In the genomic region with DNA sequence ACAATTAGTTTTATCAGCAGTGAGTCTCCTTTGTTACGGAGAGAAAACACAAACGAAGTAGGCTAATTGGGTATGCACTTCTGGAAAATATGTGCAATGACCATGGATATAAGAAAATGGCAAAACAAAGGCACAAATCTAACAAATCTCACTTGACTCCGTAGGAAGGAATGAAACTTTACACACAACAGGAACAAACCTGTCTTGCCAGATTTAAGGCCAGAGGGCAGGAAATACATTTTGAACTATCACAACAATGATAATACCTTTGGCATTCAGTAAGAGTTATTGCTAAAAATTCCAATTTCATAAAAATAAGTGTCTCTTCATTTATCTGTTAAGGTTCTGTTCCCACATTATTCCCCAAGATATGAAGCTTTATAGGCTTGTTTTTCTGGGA, we compare ENCODE assay signal across 19 cellular contexts.
"Had no signal": no experiment of that assay in that cellular context is flagged by ENCODE, and none has a peak within 500 bp of the region (broad histone marks: within the 10 kb centered on the region; RNA-seq: fewer than 3 reads in every experiment).

No MANE protein-coding gene starts in this region.

- H3K4me3 Mint-ChIP-seq: activated CD4-positive, alpha-beta memory T cell treated with anti-CD3 and anti-CD28 coated beads for 36 hours; activated CD8-positive, alpha-beta memory T cell treated with anti-CD3 and anti-CD28 coated beads, Interleukin-2, amount 10 ng/mL, durations not matched to agents 7 days and 5 days; activated naive CD4-positive, alpha-beta T cell treated with anti-CD3 and anti-CD28 coated beads, Interleukin-2, amount 10 ng/mL, durations not matched to agents 7 days and 5 days; memory B cell; naive thymus-derived CD8-positive, alpha-beta T cell; T-cell had no signal

- H3K27me3 ChIP-seq: pancreas, sigmoid colon, stomach had no signal

- H3K27ac ChIP-seq: coronary artery, left ventricle myocardium inferior, pancreas, sigmoid colon, stomach, thoracic aorta had no signal

- H3K27ac Mint-ChIP-seq: activated CD4-positive, alpha-beta memory T cell treated with anti-CD3 and anti-CD28 coated beads for 36 hours; activated CD8-positive, alpha-beta memory T cell treated with anti-CD3 and anti-CD28 coated beads, Interleukin-2, amount 10 ng/mL, durations not matched to agents 7 days and 5 days; activated naive CD4-positive, alpha-beta T cell treated with anti-CD3 and anti-CD28 coated beads, Interleukin-2, amount 10 ng/mL, durations not matched to agents 7 days and 5 days; activated T-helper 2 cell treated with anti-CD3 and anti-CD28 coated beads, Interferon-gamma antibody, Interleukin-2, Interleukin-4, amounts not matched to agents 10 μg/mL and 5 μg/mL and 100 μg/mL, durations not matched to agents 14 hours and 24 hours and 36 hours; memory B cell; T-cell had no signal

- DNase-seq: activated CD4-positive, alpha-beta memory T cell treated with anti-CD3 and anti-CD28 coated beads for 36 hours; activated CD8-positive, alpha-beta memory T cell treated with anti-CD3 and anti-CD28 coated beads, Interleukin-2, amount 10 ng/mL, durations not matched to agents 7 days and 5 days; activated naive CD4-positive, alpha-beta T cell treated with anti-CD3 and anti-CD28 coated beads, Interleukin-2, amount 10 ng/mL, durations not matched to agents 7 days and 5 days; activated T-cell treated with anti-CD3 and anti-CD28 coated beads, Interleukin-2, amount 50 U/mL, for 1 hour; caudate nucleus; effector CD8-positive, alpha-beta T cell; erythroblast; left ventricle myocardium inferior; naive thymus-derived CD8-positive, alpha-beta T cell; pancreas; sigmoid colon; stimulated activated CD4-positive, alpha-beta T cell treated with anti-CD3 and anti-CD28 coated beads, Interleukin-12 subunit alpha, Interleukin-12 subunit beta, amount 100 ng/mL, for 4 hours; stimulated activated CD4-positive, alpha-beta T cell treated with anti-CD3 and anti-CD28 coated beads, Interleukin-2, amount 100 ng/mL, for 24 hours; stomach; T-cell had no signal

- H3K4me1 Mint-ChIP-seq: activated CD8-positive, alpha-beta memory T cell treated with anti-CD3 and anti-CD28 coated beads, Interleukin-2, amount 10 ng/mL, durations not matched to agents 7 days and 5 days; activated naive CD4-positive, alpha-beta T cell treated with anti-CD3 and anti-CD28 coated beads, Interleukin-2, amount 10 ng/mL, durations not matched to agents 7 days and 5 days; memory B cell; T-cell had no signal

- H3K4me3 ChIP-seq: coronary artery, left ventricle myocardium inferior, pancreas, sigmoid colon, stomach, thoracic aorta had no signal

- ATAC-seq: activated CD8-positive, alpha-beta memory T cell treated with anti-CD3 and anti-CD28 coated beads, Interleukin-2, amount 10 ng/mL, durations not matched to agents 7 days and 5 days; naive thymus-derived CD8-positive, alpha-beta T cell; pancreas; T-cell had no signal

- H3K36me3 ChIP-seq: pancreas had no signal

- H3K9me3 Mint-ChIP-seq: activated CD4-positive, alpha-beta memory T cell treated with anti-CD3 and anti-CD28 coated beads for 36 hours; activated naive CD4-positive, alpha-beta T cell treated with anti-CD3 and anti-CD28 coated beads, Interleukin-2, amount 10 ng/mL, durations not matched to agents 7 days and 5 days; activated T-helper 2 cell treated with anti-CD3 and anti-CD28 coated beads, Interferon-gamma antibody, Interleukin-2, Interleukin-4, amounts not matched to agents 10 μg/mL and 5 μg/mL and 100 μg/mL, durations not matched to agents 14 hours and 24 hours and 36 hours; memory B cell; naive thymus-derived CD8-positive, alpha-beta T cell; T-cell had no signal

- H3K4me1 ChIP-seq: left ventricle myocardium inferior, pancreas, sigmoid colon, stomach had no signal

- H3K9me3 ChIP-seq: left ventricle myocardium inferior, pancreas, sigmoid colon, stomach, thoracic aorta had no signal

- H3K27me3 Mint-ChIP-seq: activated CD4-positive, alpha-beta memory T cell treated with anti-CD3 and anti-CD28 coated beads for 36 hours; activated CD8-positive, alpha-beta memory T cell treated with anti-CD3 and anti-CD28 coated beads, Interleukin-2, amount 10 ng/mL, durations not matched to agents 7 days and 5 days; activated naive CD4-positive, alpha-beta T cell treated with anti-CD3 and anti-CD28 coated beads, Interleukin-2, amount 10 ng/mL, durations not matched to agents 7 days and 5 days; memory B cell; naive thymus-derived CD8-positive, alpha-beta T cell; T-cell had no signal

- FAIRE-seq: pancreas had no signal
